Comparison of ENCODE assay signal across 26 cellular contexts in the genomic region with DNA sequence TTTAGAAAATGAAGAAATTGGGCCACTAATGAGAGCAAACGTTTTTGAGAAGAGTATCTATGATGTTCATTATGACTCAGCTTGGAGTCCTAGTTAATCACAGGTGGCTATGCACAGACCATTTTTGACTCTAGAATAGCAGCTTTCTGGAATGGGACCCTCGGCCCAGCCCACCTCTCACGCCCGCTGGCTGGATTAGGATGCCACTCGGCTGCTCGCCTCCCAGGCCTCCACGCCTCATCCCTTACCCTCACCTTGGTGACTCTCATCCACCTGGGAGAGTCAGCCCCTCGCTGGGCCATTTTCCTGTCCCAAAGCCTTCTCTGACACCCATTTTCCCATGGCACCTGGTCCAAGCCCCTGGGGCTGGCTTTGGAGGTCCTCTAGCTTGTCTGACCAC.
"Had no signal": no experiment of that assay in that cellular context is flagged by ENCODE, and none has a peak within 500 bp of the region (broad histone marks: within the 10 kb centered on the region; RNA-seq: fewer than 3 reads in every experiment).

No MANE protein-coding gene starts in this region.

- H2AFZ ChIP-seq: neural progenitor cell had no signal

- H3K4me1 Mint-ChIP-seq: naive thymus-derived CD4-positive, alpha-beta T cell; stimulated activated naive B cell treated with anti-CD40 and anti-IgM and Interleukin-4, amounts not matched to agents 10 μg/mL and 1 μg/mL and 100 μg/mL, for 72 hours had no signal

- ATAC-seq: heart right ventricle; left colon; left lung; lower lobe of right lung; mucosa of descending colon; naive thymus-derived CD4-positive, alpha-beta T cell; natural killer cell treated with Interleukin-12 subunit alpha and Interleukin-12 subunit beta and Interleukin-15 and Interleukin-18, amount 100 ng/mL, for 72 hours; right lobe of liver; stimulated activated naive B cell treated with anti-CD40 and anti-IgM and Interleukin-4, amounts not matched to agents 10 μg/mL and 1 μg/mL and 100 μg/mL, for 72 hours; stimulated activated naive CD8-positive, alpha-beta T cell treated with anti-CD3 and anti-CD28 coated beads, Interleukin-15, Interleukin-2, amounts not matched to agents 100 U/mL and 50 U/mL, for 24 hours had no signal

- H3K4me2 ChIP-seq: neural progenitor cell had no signal

- DNase-seq: heart right ventricle; hippocampal formation; left colon; left lung; lower lobe of right lung; midbrain; mucosa of descending colon; naive thymus-derived CD4-positive, alpha-beta T cell; ovary; right lobe of liver; stimulated activated CD4-positive, alpha-beta T cell treated with anti-CD3 and anti-CD28 coated beads, Interleukin-12 subunit alpha, Interleukin-12 subunit beta, amount 100 ng/mL, for 4 hours; stimulated activated CD4-positive, alpha-beta T cell treated with anti-CD3 and anti-CD28 coated beads, Interleukin-15, amount 100 ng/mL, for 24 hours; stimulated activated CD4-positive, alpha-beta T cell treated with anti-CD3 and anti-CD28 coated beads, Interleukin-2, amount 100 ng/mL, for 24 hours; stimulated activated CD4-positive, alpha-beta T cell treated with anti-CD3 and anti-CD28 coated beads, Interleukin-4, amount 100 ng/mL, for 1 hour; stimulated activated naive B cell treated with anti-CD40 and anti-IgM and Interleukin-4, amounts not matched to agents 10 μg/mL and 1 μg/mL and 100 μg/mL, for 72 hours; stimulated activated naive CD8-positive, alpha-beta T cell treated with anti-CD3 and anti-CD28 coated beads, Interleukin-15, Interleukin-2, amounts not matched to agents 100 U/mL and 50 U/mL, for 24 hours; stomach; testis; thyroid gland; transverse colon; upper lobe of left lung had no signal

- H3K36me3 Mint-ChIP-seq: naive thymus-derived CD4-positive, alpha-beta T cell; natural killer cell treated with Interleukin-12 subunit alpha and Interleukin-12 subunit beta and Interleukin-15 and Interleukin-18, amount 100 ng/mL, for 72 hours; neural progenitor cell; stimulated activated naive B cell treated with anti-CD40 and anti-IgM and Interleukin-4, amounts not matched to agents 10 μg/mL and 1 μg/mL and 100 μg/mL, for 72 hours had no signal

- H3K27me3 ChIP-seq: neural progenitor cell, ovary, right atrium auricular region, right lobe of liver, testis, thyroid gland, upper lobe of left lung had no signal

- H3K36me3 ChIP-seq: heart right ventricle, left lung, lower lobe of right lung, neural progenitor cell, ovary, right atrium auricular region, right lobe of liver, stomach, thyroid gland, transverse colon, upper lobe of left lung had no signal

- H3K4me1 ChIP-seq: left lung, lower lobe of right lung, right atrium auricular region, right lobe of liver, stomach, testis, thyroid gland, transverse colon, upper lobe of left lung had no signal

- H3K4me3 Mint-ChIP-seq: naive thymus-derived CD4-positive, alpha-beta T cell; natural killer cell treated with Interleukin-12 subunit alpha and Interleukin-12 subunit beta and Interleukin-15 and Interleukin-18, amount 100 ng/mL, for 72 hours; neural progenitor cell; stimulated activated naive B cell treated with anti-CD40 and anti-IgM and Interleukin-4, amounts not matched to agents 10 μg/mL and 1 μg/mL and 100 μg/mL, for 72 hours had no signal

- H3K27ac ChIP-seq: heart right ventricle, left lung, lower lobe of right lung, neural progenitor cell, right atrium auricular region, right lobe of liver, stomach, testis, thyroid gland, transverse colon, upper lobe of left lung had no signal

- H3K9me3 ChIP-seq: heart right ventricle, left lung, lower lobe of right lung, mucosa of descending colon, ovary, right atrium auricular region, right lobe of liver, stomach, testis, thyroid gland, transverse colon, upper lobe of left lung had no signal

- H3K27ac Mint-ChIP-seq: naive thymus-derived CD4-positive, alpha-beta T cell; natural killer cell treated with Interleukin-12 subunit alpha and Interleukin-12 subunit beta and Interleukin-15 and Interleukin-18, amount 100 ng/mL, for 72 hours; progenitor cell of endocrine pancreas; stimulated activated naive B cell treated with anti-CD40 and anti-IgM and Interleukin-4, amounts not matched to agents 10 μg/mL and 1 μg/mL and 100 μg/mL, for 72 hours had no signal

- H3K9me3 Mint-ChIP-seq: natural killer cell treated with Interleukin-12 subunit alpha and Interleukin-12 subunit beta and Interleukin-15 and Interleukin-18, amount 100 ng/mL, for 72 hours; neural progenitor cell had no signal

- FAIRE-seq: keratinocyte had no signal

- H3K9ac ChIP-seq: neural progenitor cell had no signal

- H3K4me3 ChIP-seq: heart right ventricle, left lung, lower lobe of right lung, mucosa of descending colon, neural progenitor cell, ovary, right atrium auricular region, right lobe of liver, stomach, testis, thyroid gland, transverse colon, upper lobe of left lung had no signal
